In the genomic region with DNA sequence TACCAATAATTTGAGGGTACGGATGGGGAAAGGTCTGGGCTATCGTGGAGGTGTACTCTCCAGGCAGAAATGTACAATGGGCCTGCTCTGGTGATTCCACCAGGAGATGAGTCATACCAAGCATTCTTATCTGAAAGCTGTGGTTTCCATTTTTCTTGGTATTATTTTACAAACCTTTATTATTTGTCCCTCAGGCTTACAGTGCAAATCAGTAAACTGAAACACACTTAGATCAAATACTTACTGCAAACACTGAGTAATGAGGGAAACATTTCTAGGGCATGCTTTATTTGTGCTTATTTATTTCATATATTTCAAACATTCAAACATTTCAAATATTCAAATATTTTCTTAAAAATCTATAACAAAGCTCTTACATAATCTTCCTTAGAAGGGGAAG, we compare ENCODE assay signal across 1 cellular context.
TF ChIP-seq lines count a peak whose summit lies in the region.

No MANE protein-coding gene starts in this region.

TF ChIP-seq in SK-N-SH treated with all-trans-retinoic acid at 6 μM for 48 hours, 23 proteins besides CTCF, POLR2A, EP300 and RAD21 (continued from another document):
- no peak for TF ChIP-seq TCF4 (CRISPR knock-in tag; IDR thresholded peaks at IDR 0.05; ENCODE audit: borderline replicate concordance)
- TF ChIP-seq, protein P1, sequence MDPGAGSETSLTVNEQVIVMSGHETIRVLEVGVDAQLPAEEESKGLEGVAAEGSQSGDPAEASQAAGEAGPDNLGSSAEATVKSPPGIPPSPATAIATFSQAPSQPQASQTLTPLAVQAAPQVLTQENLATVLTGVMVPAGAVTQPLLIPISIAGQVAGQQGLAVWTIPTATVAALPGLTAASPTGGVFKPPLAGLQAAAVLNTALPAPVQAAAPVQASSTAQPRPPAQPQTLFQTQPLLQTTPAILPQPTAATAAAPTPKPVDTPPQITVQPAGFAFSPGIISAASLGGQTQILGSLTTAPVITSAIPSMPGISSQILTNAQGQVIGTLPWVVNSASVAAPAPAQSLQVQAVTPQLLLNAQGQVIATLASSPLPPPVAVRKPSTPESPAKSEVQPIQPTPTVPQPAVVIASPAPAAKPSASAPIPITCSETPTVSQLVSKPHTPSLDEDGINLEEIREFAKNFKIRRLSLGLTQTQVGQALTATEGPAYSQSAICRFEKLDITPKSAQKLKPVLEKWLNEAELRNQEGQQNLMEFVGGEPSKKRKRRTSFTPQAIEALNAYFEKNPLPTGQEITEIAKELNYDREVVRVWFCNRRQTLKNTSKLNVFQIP (CRISPR knock-in tag; IDR thresholded peaks at IDR 0.05; ENCODE audit: borderline replicate concordance, low read depth): no peak
TF ChIP-seq in SK-N-SH treated with all-trans-retinoic acid at 6 μM for 48 hours: peak in this region for 0.
